In the genomic region with DNA sequence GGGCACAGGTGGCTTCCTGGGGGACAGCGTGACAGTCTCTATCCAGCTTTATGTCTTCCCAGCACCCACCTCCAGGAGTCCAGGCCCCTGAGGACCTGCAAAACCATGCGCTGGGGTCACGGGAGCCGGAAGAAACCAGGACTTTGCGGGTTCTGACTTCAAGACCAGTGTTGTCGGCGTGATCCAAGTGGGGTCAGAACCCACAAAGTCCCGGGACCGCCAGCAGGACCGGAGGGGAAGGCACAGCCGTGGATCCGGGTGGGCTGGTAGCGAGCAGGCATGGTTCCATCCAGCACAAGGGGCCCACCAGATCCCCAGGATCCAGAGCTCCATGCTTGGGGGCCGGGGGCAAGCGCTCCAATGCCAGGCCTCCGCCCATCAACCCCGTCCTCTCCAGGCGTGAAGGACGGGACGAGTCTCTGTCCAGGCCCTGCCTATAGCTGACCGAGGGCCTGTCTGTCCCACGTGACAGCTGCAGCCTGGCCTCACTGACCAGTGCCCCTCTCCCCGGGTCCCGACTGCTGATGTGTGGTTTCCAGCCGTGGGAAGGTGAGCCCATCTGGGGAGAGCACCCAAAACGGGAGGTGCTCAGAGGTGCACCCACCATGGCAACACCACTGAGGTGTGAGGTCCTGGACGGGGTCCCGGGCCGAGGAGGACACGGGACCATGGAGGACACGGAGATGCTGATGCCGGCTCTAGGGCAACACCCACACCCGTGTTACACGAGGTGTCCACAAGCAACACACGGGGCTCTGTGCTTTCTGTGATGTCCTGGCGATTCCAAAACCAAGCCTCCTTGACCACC, we compare ENCODE assay signal across 1 cellular context.
A peak's percentile ranks its signal among the peaks of the same experiment; 100 is the strongest.
TF ChIP-seq lines count a peak whose summit lies in the region.

No MANE protein-coding gene starts in this region.

TF ChIP-seq in HepG2, 621 proteins besides CTCF, POLR2A, EP300 and RAD21:
- TF ChIP-seq AGO2 (optimal IDR thresholded peaks at IDR 0.05; ENCODE audit: low read depth, low read length), result peak; percentile 43
- TF ChIP-seq, protein P1, sequence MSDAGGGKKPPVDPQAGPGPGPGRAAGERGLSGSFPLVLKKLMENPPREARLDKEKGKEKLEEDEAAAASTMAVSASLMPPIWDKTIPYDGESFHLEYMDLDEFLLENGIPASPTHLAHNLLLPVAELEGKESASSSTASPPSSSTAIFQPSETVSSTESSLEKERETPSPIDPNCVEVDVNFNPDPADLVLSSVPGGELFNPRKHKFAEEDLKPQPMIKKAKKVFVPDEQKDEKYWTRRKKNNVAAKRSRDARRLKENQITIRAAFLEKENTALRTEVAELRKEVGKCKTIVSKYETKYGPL (CRISPR knock-in tag; IDR thresholded peaks at IDR 0.05), result no peak
